In the genomic region with DNA sequence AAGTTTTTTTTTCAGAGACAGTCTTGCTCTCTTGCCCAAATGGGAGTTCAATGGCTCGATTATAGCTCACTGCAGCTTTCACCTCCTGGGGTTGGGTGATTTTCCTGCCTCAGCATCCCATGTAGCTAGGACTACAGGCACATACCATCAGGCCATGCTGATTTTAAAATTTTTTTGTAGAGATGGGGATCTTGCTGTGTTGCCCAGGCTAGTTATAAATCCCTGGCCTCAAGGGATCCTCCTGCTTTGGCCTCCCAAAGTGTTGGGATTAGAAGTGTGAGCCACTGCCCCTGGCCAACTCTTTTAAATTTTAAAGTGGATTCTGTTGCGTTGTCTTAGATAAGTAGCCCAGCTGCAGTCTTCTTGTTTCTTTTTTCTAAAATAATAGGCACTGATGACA, we compare ENCODE assay signal across 21 cellular contexts.
DNase-seq lines count a peak whose midpoint lies in the region; TF ChIP-seq lines count a peak whose summit lies in the region.
"Had no signal": no experiment of that assay in that cellular context is flagged by ENCODE, and none has a peak within 500 bp of the region (broad histone marks: within the 10 kb centered on the region; RNA-seq: fewer than 3 reads in every experiment).

No MANE protein-coding gene starts in this region.

- H3K4ac ChIP-seq in mesenchymal stem cell (ENCODE audit: low read depth in 1 of 2, low read length in 2 of 2): peak overlapping the region in 1 of 2 experiments; percentile 58

- no peak overlapping the region for H3K9ac ChIP-seq in mesenchymal stem cell (ENCODE audit: low read length)
- H3K9ac ChIP-seq: BLaER1 treated with 17β-estradiol and CSF1 and Interleukin-3, amounts not matched to agents 10 nM and 100 nM had no signal

- WGBS in mesenchymal stem cell: 90% methylated on average over 2 of the region's 2 CpGs
- 88 to 96% methylated on average over 2 of the region's 2 CpGs for WGBS in sigmoid colon, 2 donors

- H2BK120ac ChIP-seq in mesenchymal stem cell (ENCODE audit: low read depth, low read length): peak overlapping the region; percentile 43

- no peak overlapping the region for H4K91ac ChIP-seq in mesenchymal stem cell (ENCODE audit: low read length)

- TF ChIP-seq POLR2A in sigmoid colon (IDR thresholded peaks at IDR 0.05): no peak

- TF ChIP-seq CTCF in HEK293 (tag by site-specific recombination; IDR thresholded peaks at IDR 0.05) (no peak), VCaP (conservative IDR thresholded peaks at IDR 0.05) (no peak), sigmoid colon (IDR thresholded peaks at IDR 0.05) (no peak)

- H4K8ac ChIP-seq in mesenchymal stem cell (ENCODE audit: low read length): no peak overlapping the region

- H3K79me1 ChIP-seq in mesenchymal stem cell (replicated peaks; ENCODE audit: low read length, poor library complexity, severe bottlenecking): peaks cover 10% of the 10 kb centered on the region

- TF ChIP-seq EP300 in sigmoid colon (IDR thresholded peaks at IDR 0.05): no peak

- no peak overlapping the region for H3K23ac ChIP-seq in mesenchymal stem cell (ENCODE audit: low read length in 2 of 2)

- H3K9me3 ChIP-seq in HEK293 (ENCODE audit: control insufficient read depth, insufficient read depth, low read depth, low read length) (no peaks in the 10 kb centered on the region), mesenchymal stem cell (ENCODE audit: control insufficient read depth, low read length) (no peaks in the 10 kb centered on the region), sigmoid colon (peaks cover 0 to 3% (median under 1%) of the 10 kb centered on the region in 4 donors)

- CTCF ChIA-PET in HEK293 (lab: Yijun Ruan, JAX): interaction anchor here (2.6 kb wide), 1 partner anchor 98 kb away, joined by 10 read pairs; no protein-coding TSS in a partner anchor

- no peak overlapping the region for H3K4me2 ChIP-seq in mesenchymal stem cell (ENCODE audit: low read length, poor library complexity, severe bottlenecking)

- no peak overlapping the region for H3K4me3 ChIP-seq in HEK293 (ENCODE audit: low read depth, low read length)
- no peak overlapping the region for H3K4me3 ChIP-seq in mesenchymal stem cell (ENCODE audit: insufficient read depth in 1 of 2, low read depth in 1 of 2, low read length in 2 of 2)
- H3K4me3 ChIP-seq in sigmoid colon: no peak overlapping the region
- H3K4me3 ChIP-seq: BLaER1 treated with 17β-estradiol and CSF1 and Interleukin-3, amounts not matched to agents 10 nM and 100 nM had no signal

- H2BK5ac ChIP-seq in mesenchymal stem cell (ENCODE audit: low read depth, low read length, poor library complexity, severe bottlenecking): no peak overlapping the region

- H2BK12ac ChIP-seq in mesenchymal stem cell (ENCODE audit: low read length in 2 of 2): no peak overlapping the region

- H3K27ac ChIP-seq in HEK293 (ENCODE audit: extremely low read depth, low read depth, low read length): no peak overlapping the region
- H3K27ac ChIP-seq in VCaP: peak overlapping the region; percentile 68; the same call in 1 of the 2 replicates
- no peak overlapping the region for H3K27ac ChIP-seq in mesenchymal stem cell (ENCODE audit: low read length, poor library complexity, severe bottlenecking)
- H3K27ac ChIP-seq in sigmoid colon: peak overlapping the region in 3 of 4 donors; percentile 61 to 79 (median 71)
- H3K27ac ChIP-seq: BLaER1 treated with 17β-estradiol and CSF1 and Interleukin-3, amounts not matched to agents 10 nM and 100 nM; RWPE1 had no signal

- no peak overlapping the region for H3K18ac ChIP-seq in mesenchymal stem cell (ENCODE audit: low read depth in 1 of 2, low read length in 2 of 2)

- intact Hi-C loops in sigmoid colon (cut with DNase I): loop anchor here (2.0 kb wide), 1 partner anchor 881 kb away; no protein-coding TSS in a partner anchor

- H3K4me1 ChIP-seq in HEK293 (ENCODE audit: control insufficient read depth, insufficient read depth, low read length) (peaks cover 14% of the 10 kb centered on the region), mesenchymal stem cell (ENCODE audit: control insufficient read depth, insufficient read depth, low read depth, low read length) (peaks cover 2% of the 10 kb centered on the region), sigmoid colon (peaks cover 0 to 36% (median 21%) of the 10 kb centered on the region in 4 donors)

- H3K36me3 ChIP-seq in HEK293 (ENCODE audit: control insufficient read depth in 2 of 2, insufficient read depth in 1 of 2, low read length in 2 of 2) (no peaks in the 10 kb centered on the region), mesenchymal stem cell (ENCODE audit: control insufficient read depth in 1 of 2, insufficient read depth in 2 of 2, low read depth in 1 of 2, low read length in 2 of 2) (no peaks in the 10 kb centered on the region), sigmoid colon (no peaks in the 10 kb centered on the region)

- no peak overlapping the region for H2AK5ac ChIP-seq in mesenchymal stem cell (ENCODE audit: low read length, severe bottlenecking)

- H3K27me3 ChIP-seq in mesenchymal stem cell (ENCODE audit: control insufficient read depth in 1 of 2, insufficient read depth in 1 of 2, low read length in 2 of 2) (no peaks in the 10 kb centered on the region), sigmoid colon (no peaks in the 10 kb centered on the region)
- H3K27me3 ChIP-seq: BLaER1 treated with 17β-estradiol and CSF1 and Interleukin-3, amounts not matched to agents 10 nM and 100 nM had no signal

- H2AFZ ChIP-seq in mesenchymal stem cell (ENCODE audit: low read depth, low read length): no peak overlapping the region

- peak overlapping the region; percentile 67 for H2BK15ac ChIP-seq in mesenchymal stem cell (ENCODE audit: low read depth, poor library complexity, severe bottlenecking)

- DNase-seq in mesenchymal stem cell (no peak), sigmoid colon (no peak), NCI-H146 treated with DMSO at 0.1 percent for 48 hours (lab: John Stamatoyannopoulos, UW; ENCODE audit: unreplicated experiment) (no peak), UCSD-AML1 (lab: John Stamatoyannopoulos, UW; ENCODE audit: unreplicated experiment) (no peak), hepatic stellate cell (ENCODE audit: low spot score) (no peak)
- DNase-seq in stimulated activated CD4-positive, alpha-beta T cell treated with anti-CD3 and anti-CD28 coated beads, Interleukin-2, amount 100 ng/mL, for 24 hours: no peak
- DNase-seq: CD4-positive, alpha-beta T cell; Karpas-422; NCI-H1092; NCI-H1417 treated with DMSO at 0.1 percent for 48 hours; NCI-H187; NCI-H2081 treated with DMSO at 0.1 percent for 48 hours; NCI-H2171; NCI-H226; NCI-H510A; NCI-H69; SHP77 had no signal

- H3K14ac ChIP-seq in mesenchymal stem cell (ENCODE audit: low read length in 2 of 2): no peak overlapping the region

- POLR2A ChIA-PET in HEK293 (lab: Yijun Ruan, JAX): no interaction called here

TF ChIP-seq in HEK293, 187 proteins besides CTCF, POLR2A, EP300 and RAD21:
- TF ChIP-seq GLIS2 (tag by site-specific recombination; IDR thresholded peaks at IDR 0.05): no peak
- TF ChIP-seq MYNN (tag by site-specific recombination; IDR thresholded peaks at IDR 0.05; ENCODE audit: borderline replicate concordance): no peak
- TF ChIP-seq HIC1 (tag by site-specific recombination; IDR thresholded peaks at IDR 0.05): no peak
- 0 out of 2 replicates have a peak, but pooled peaks have one; percentile 46 for TF ChIP-seq ZNF121 (tag by site-specific recombination; IDR thresholded peaks at IDR 0.05)
- TF ChIP-seq, protein P1, sequence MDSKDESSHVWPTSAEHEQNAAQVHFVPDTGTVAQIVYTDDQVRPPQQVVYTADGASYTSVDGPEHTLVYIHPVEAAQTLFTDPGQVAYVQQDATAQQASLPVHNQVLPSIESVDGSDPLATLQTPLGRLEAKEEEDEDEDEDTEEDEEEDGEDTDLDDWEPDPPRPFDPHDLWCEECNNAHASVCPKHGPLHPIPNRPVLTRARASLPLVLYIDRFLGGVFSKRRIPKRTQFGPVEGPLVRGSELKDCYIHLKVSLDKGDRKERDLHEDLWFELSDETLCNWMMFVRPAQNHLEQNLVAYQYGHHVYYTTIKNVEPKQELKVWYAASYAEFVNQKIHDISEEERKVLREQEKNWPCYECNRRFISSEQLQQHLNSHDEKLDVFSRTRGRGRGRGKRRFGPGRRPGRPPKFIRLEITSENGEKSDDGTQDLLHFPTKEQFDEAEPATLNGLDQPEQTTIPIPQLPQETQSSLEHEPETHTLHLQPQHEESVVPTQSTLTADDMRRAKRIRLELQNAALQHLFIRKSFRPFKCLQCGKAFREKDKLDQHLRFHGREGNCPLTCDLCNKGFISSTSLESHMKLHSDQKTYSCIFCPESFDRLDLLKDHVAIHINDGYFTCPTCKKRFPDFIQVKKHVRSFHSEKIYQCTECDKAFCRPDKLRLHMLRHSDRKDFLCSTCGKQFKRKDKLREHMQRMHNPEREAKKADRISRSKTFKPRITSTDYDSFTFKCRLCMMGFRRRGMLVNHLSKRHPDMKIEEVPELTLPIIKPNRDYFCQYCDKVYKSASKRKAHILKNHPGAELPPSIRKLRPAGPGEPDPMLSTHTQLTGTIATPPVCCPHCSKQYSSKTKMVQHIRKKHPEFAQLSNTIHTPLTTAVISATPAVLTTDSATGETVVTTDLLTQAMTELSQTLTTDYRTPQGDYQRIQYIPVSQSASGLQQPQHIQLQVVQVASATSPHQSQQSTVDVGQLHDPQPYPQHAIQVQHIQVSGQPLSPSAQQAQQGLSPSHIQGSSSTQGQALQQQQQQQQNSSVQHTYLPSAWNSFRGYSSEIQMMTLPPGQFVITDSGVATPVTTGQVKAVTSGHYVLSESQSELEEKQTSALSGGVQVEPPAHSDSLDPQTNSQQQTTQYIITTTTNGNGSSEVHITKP (tag by site-specific recombination; IDR thresholded peaks at IDR 0.05): no peak
TF ChIP-seq in HEK293: peak in this region for 1.

Comparison
In these comparisons a context has a peak if more than half of its experiments do, and no peak if none do; other contexts are left out.
1. H3K27ac ChIP-seq: peak in VCaP (single experiment) and sigmoid colon (3 of 4); none in HEK293 (single experiment) and mesenchymal stem cell (single experiment).